In the genomic region with DNA sequence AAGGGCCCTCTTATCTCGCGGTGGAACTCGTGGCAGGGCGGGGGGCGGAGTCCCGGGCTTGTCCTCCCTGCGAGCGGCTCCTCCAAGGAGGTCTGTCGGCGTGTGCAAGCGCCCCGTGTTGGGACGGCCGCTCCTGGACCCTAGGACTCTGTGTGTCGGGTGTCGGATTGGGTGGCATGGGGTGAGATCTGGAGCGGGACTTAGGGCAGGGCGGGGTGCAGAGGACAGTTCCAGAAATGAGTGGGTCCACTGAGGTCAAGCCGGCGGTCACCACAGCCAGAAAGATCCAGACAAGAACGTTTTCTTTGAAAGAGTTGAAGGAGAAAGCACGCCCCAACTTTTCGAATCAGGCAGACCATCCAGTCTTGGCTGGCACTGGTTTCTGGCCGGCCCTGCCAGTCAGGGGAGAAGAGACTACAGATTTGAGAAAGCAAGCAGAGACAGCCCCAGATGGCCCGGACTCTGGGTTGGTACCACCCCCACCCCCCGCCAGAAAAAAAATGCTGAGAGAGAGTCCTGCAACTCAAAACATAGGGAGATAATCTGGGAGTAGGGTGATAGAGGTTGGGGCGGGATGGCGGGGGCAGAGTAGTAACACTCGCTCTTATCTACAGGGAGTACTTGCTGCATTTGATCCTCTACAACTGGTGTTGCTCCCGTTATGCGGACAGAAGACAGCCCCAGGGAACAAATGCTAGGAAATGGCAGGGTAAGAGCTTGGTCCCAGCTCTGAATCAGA, we compare ENCODE assay signal across 8 cellular contexts. TPM values are rescaled to one million over a fixed set of nuclear protein-coding genes. Genes with fewer than 3 reads are reported as not detected.
DNase-seq lines count a peak whose midpoint lies in the region; ATAC-seq and TF ChIP-seq lines count a peak whose summit lies in the region.

No MANE protein-coding gene starts in this region.

- peaks cover 5 to 31% (median 24%) of the 10 kb centered on the region in 3 donors for H3K36me3 Mint-ChIP-seq in naive thymus-derived CD8-positive, alpha-beta T cell

- no peak for ATAC-seq in naive thymus-derived CD8-positive, alpha-beta T cell
- ATAC-seq in GM18498 (IDR thresholded peaks at IDR 0.05; ENCODE audit: unreplicated experiment) = no peak

- no peaks in the 10 kb centered on the region for H3K27me3 Mint-ChIP-seq in naive thymus-derived CD8-positive, alpha-beta T cell

- no peaks in the 10 kb centered on the region for H3K9me3 Mint-ChIP-seq in naive thymus-derived CD8-positive, alpha-beta T cell

- H3K4me3 Mint-ChIP-seq in naive thymus-derived CD8-positive, alpha-beta T cell = peak overlapping the region; percentile 92 to 98 (median 94)

- H3K4me1 Mint-ChIP-seq in naive thymus-derived CD8-positive, alpha-beta T cell = peaks cover 42 to 75% (median 69%) of the 10 kb centered on the region in 4 donors

- H3K4me3 ChIP-seq in Jurkat, Clone E6-1 (ENCODE audit: low read length) = peak overlapping the region; percentile 66

- peak; percentile 5 for TF ChIP-seq POLR2A in GM18951 (IDR thresholded peaks at IDR 0.05; ENCODE audit: extremely low read depth, insufficient read depth, insufficient read length)

- no peak for DNase-seq in Jurkat, Clone E6-1 (ENCODE audit: low read depth, low spot score)
- peak in 2 of 61 donors; percentile 41 to 59 for DNase-seq in caudate nucleus (lab: John Stamatoyannopoulos, UW)
- DNase-seq in naive thymus-derived CD8-positive, alpha-beta T cell = peak in 2 of 10 donors; percentile 42 to 51
- DNase-seq in DMS79 treated with DMSO at 0.1 percent for 48 hours (lab: John Stamatoyannopoulos, UW) = no peak
- DNase-seq in NCI-H2081 (lab: John Stamatoyannopoulos, UW) = no peak
- DNase-seq in cerebellar cortex (ENCODE audit: low spot score) = no peak

- H3K27ac Mint-ChIP-seq in naive thymus-derived CD8-positive, alpha-beta T cell = peak overlapping the region; percentile 91 to 98 (median 93)

- peak overlapping the region; percentile 11 for H3K27ac ChIP-seq in caudate nucleus (ENCODE audit: low read depth, low read length)

- POLR2A ChIA-PET in naive thymus-derived CD8-positive, alpha-beta T cell (lab: Charles Lee) = interaction anchor here (1.0 to 21.2 kb wide), 9 partner anchors 8 to 1519 kb away, joined by 3 to 623 read pairs (median 4); partner anchors contain the start of genes C3orf18, CYB561D2, HEMK1 and MANF

- in situ Hi-C loops in GM18951 (cut with MboI; ENCODE audit: low sequenced_read_pairs, unreplicated experiment) = loop anchor here (5.0 to 25.0 kb wide), 2 partner anchors 40 to 775 kb away; partner anchors contain the start of genes MANF and RBM15B

RNA-seq across cellular contexts. Expression of gene CISH, which starts 0.8 kb away (rescaled TPM):
- polyA plus RNA-seq in Jurkat, Clone E6-1 (2012; ENCODE audit: insufficient read depth, insufficient read length) = 5.0 TPM
- 1 to 10 TPM; 8.1 to 8.8 TPM for total RNA-seq in naive thymus-derived CD8-positive, alpha-beta T cell
- polyA plus RNA-seq in naive thymus-derived CD8-positive, alpha-beta T cell = 100 to 1,000 TPM in 2 of 3 donors, 10 to 100 TPM in 1; 16.3 to 135 (median 100) TPM

RNA-seq across cellular contexts. Expression of gene MAPKAPK3, which starts 4.5 kb away (rescaled TPM):
- 69.3 TPM for polyA plus RNA-seq in Jurkat, Clone E6-1 (2012; ENCODE audit: insufficient read depth, insufficient read length)
- 10 to 100 TPM; 27.5 TPM for total RNA-seq in naive thymus-derived CD8-positive, alpha-beta T cell
- polyA plus RNA-seq in naive thymus-derived CD8-positive, alpha-beta T cell = 10 to 100 TPM; 42.4 to 48.2 (median 48.1) TPM

RNA-seq across cellular contexts. Expression of gene HEMK1, which starts 43.1 kb away (rescaled TPM):
- 23.6 TPM for polyA plus RNA-seq in Jurkat, Clone E6-1 (2012; ENCODE audit: insufficient read depth, insufficient read length)
- 10 to 100 TPM; 65.1 to 67.1 TPM for total RNA-seq in naive thymus-derived CD8-positive, alpha-beta T cell
- polyA plus RNA-seq in naive thymus-derived CD8-positive, alpha-beta T cell = 10 to 100 TPM; 20.2 to 43.1 (median 30.3) TPM

RNA-seq across cellular contexts. Expression of gene C3orf18, which starts 44.9 kb away (rescaled TPM):
- polyA plus RNA-seq in Jurkat, Clone E6-1 (2012; ENCODE audit: insufficient read depth, insufficient read length) = 9.9 TPM
- 10 to 100 TPM; 17.7 to 18.4 TPM for total RNA-seq in naive thymus-derived CD8-positive, alpha-beta T cell
- polyA plus RNA-seq in naive thymus-derived CD8-positive, alpha-beta T cell = 10 to 100 TPM; 14.1 to 17.3 (median 14.2) TPM
